Comparison of ENCODE assay signal across 8 cellular contexts in the genomic region with DNA sequence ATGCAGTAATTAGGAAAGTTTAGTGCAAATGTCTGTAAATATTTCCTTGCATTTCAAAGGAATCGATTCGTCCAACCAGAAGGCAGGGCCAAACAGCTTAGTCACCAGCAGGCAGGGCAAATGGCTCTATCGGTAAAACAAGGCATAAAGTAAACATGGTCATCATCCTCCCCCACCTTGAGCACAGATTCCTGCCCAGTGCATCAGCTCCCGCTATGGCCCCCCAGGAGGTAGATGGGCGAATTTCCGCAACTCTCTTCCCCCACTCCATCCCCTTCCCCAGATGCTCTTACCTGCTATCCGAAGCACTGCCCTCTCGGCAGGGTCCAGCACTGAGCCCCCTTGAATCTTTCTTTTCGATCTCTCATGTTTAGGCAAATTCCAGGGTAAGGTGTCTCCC.
A peak's percentile ranks its signal among the peaks of the same experiment; 100 is the strongest.
DNase-seq lines count a peak whose midpoint lies in the region; ATAC-seq and TF ChIP-seq lines count a peak whose summit lies in the region.

No MANE protein-coding gene starts in this region.

- peaks cover 20% of the 10 kb centered on the region for H3K4me1 ChIP-seq in vagina

- peak overlapping the region; percentile 62 for H3K27ac Mint-ChIP-seq in mesothelial cell of epicardium

- H3K4me3 ChIP-seq in AG10803 (ENCODE audit: low read length), result peak overlapping the region; percentile 70
- peak overlapping the region; percentile 42 to 49 for H3K4me3 ChIP-seq in vagina

- peak overlapping the region; percentile 83 for H3K4me3 Mint-ChIP-seq in mesothelial cell of epicardium

- no peaks in the 10 kb centered on the region for H3K36me3 Mint-ChIP-seq in mesothelial cell of epicardium

- peaks cover 25% of the 10 kb centered on the region for H3K4me1 Mint-ChIP-seq in mesothelial cell of epicardium

- no peaks in the 10 kb centered on the region for H3K9me3 Mint-ChIP-seq in mesothelial cell of epicardium

- TF ChIP-seq CTCF in AG10803 (conservative IDR thresholded peaks at IDR 0.05; ENCODE audit: low read length), result no peak
- no peak for TF ChIP-seq CTCF in mesothelial cell of epicardium (IDR thresholded peaks at IDR 0.05; ENCODE audit: unreplicated experiment)
- peak in 1 of 3 experiments; percentile 2 for TF ChIP-seq CTCF in vagina (IDR thresholded peaks at IDR 0.05)

- ATAC-seq in HG02852 (IDR thresholded peaks at IDR 0.05; ENCODE audit: unreplicated experiment) (peak; percentile 5), HG03469 (IDR thresholded peaks at IDR 0.05; ENCODE audit: unreplicated experiment) (no peak), HG03108 (IDR thresholded peaks at IDR 0.05; ENCODE audit: unreplicated experiment) (no peak)

- intact Hi-C loops in vagina (cut with DNase I), result loop anchor here (5.0 kb wide), 1 partner anchor 219 kb away; no protein-coding TSS in a partner anchor

- no peaks in the 10 kb centered on the region for H3K36me3 ChIP-seq in vagina

- H3K27ac ChIP-seq in vagina, result peak overlapping the region; percentile 75

- no peaks in the 10 kb centered on the region for H3K27me3 ChIP-seq in vagina

- H3K27me3 Mint-ChIP-seq in mesothelial cell of epicardium (ENCODE audit: low read depth), result no peaks in the 10 kb centered on the region

- DNase-seq in AG10803 (ENCODE audit: low read depth) (no peak), dedifferentiated amniotic fluid mesenchymal stem cell (ENCODE audit: extremely low spot score) (peak; percentile 45), mesothelial cell of epicardium (ENCODE audit: low spot score in 2 of 2, unreplicated experiment in 2 of 2) (no peak), vagina (ENCODE audit: extremely low spot score in 2 of 2) (no peak), NOMO-1 treated with dmso at 0.1 percent for 144 hours (lab: John Stamatoyannopoulos, UW; ENCODE audit: unreplicated experiment) (no peak)

- no peak for TF ChIP-seq POLR2A in vagina (IDR thresholded peaks at IDR 0.05)

- H3K9me3 ChIP-seq in vagina, result no peaks in the 10 kb centered on the region
